ENCODE assay signal across 20 cellular contexts in the genomic region with DNA sequence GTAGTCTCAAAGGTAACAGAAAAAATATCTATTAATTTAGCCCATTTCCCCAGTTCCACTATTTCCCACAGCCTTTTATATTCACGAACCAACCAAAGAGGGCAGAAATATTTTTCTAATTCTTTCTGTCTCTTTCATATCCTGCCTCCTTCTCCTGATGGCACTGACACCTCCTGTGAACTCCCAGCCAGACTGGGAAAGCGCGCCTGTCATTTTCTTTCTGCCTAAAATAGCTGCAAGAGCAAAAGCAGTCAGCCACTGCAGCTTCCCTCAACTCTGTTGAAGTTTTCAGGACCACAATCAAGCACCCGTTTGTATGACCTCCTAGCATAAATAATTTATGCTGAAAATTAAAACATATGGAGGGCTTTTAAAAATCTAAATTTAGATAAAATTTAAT.
DNase-seq lines count a peak whose midpoint lies in the region; ATAC-seq and TF ChIP-seq lines count a peak whose summit lies in the region.
"Had no signal": no experiment of that assay in that cellular context is flagged by ENCODE, and none has a peak within 500 bp of the region (broad histone marks: within the 10 kb centered on the region; RNA-seq: fewer than 3 reads in every experiment).

No MANE protein-coding gene starts in this region.

- no peak overlapping the region for H2AFZ ChIP-seq in hepatocyte

- H3K36me3 ChIP-seq in hepatocyte (replicated peaks; ENCODE audit: insufficient read depth, low read depth): no peaks in the 10 kb centered on the region

- DNase-seq in Right ventricle myocardium superior (no peak), cardiac septum (ENCODE audit: low spot score) (no peak), glutamatergic neuron (no peak), myocyte (ENCODE audit: low read depth) (peak; percentile 24), pons (ENCODE audit: low spot score) (no peak), hepatocyte (ENCODE audit: low spot score) (no peak), NCI-H2196 treated with DMSO at 0.1 percent for 48 hours (lab: John Stamatoyannopoulos, UW; ENCODE audit: unreplicated experiment) (no peak)
- DNase-seq in stimulated activated naive B cell treated with anti-CD40 and anti-IgM and Interleukin-4, amounts not matched to agents 10 μg/mL and 1 μg/mL and 100 μg/mL, for 72 hours: no peak
- DNase-seq: COR-L47; DMS53; H7; MV-4-11; NCI-H1436; NCI-H2081 treated with DMSO at 0.1 percent for 48 hours; NCI-H2227 treated with DMSO at 0.1 percent for 48 hours; NK-92 treated with Interleukin-12 subunit alpha and Interleukin-12 subunit beta, amount 100 ng/mL, for 24 hours; OCI-M1 had no signal

- H3K9me3 Mint-ChIP-seq in glutamatergic neuron (ENCODE audit: unreplicated experiment): peaks cover 2% of the 10 kb centered on the region
- peaks cover 0 to 4% of the 10 kb centered on the region in 2 donors for H3K9me3 Mint-ChIP-seq in stimulated activated naive B cell treated with anti-CD40 and anti-IgM and Interleukin-4, amounts not matched to agents 10 μg/mL and 1 μg/mL and 100 μg/mL, for 72 hours

- intact Hi-C loops in Right ventricle myocardium superior (cut with DNase I): no loop called here
- intact Hi-C loops in cardiac septum (cut with DNase I): no loop called here

- peaks cover 17% of the 10 kb centered on the region for H3K4me1 Mint-ChIP-seq in glutamatergic neuron (ENCODE audit: low read depth, unreplicated experiment)
- H3K4me1 Mint-ChIP-seq in stimulated activated naive B cell treated with anti-CD40 and anti-IgM and Interleukin-4, amounts not matched to agents 10 μg/mL and 1 μg/mL and 100 μg/mL, for 72 hours: peaks cover 19 to 40% of the 10 kb centered on the region in 2 donors

- H3K27me3 ChIP-seq in hepatocyte: no peaks in the 10 kb centered on the region

- H4K20me1 ChIP-seq in hepatocyte (ENCODE audit: insufficient read depth, poor library complexity, severe bottlenecking): no peaks in the 10 kb centered on the region

- ATAC-seq in Right ventricle myocardium superior (ENCODE audit: poor library complexity): peak; percentile 64
- no peak for ATAC-seq in stimulated activated naive B cell treated with anti-CD40 and anti-IgM and Interleukin-4, amounts not matched to agents 10 μg/mL and 1 μg/mL and 100 μg/mL, for 72 hours (replicated peaks)
- ATAC-seq: A549 had no signal

- H3K4me2 ChIP-seq in hepatocyte: no peak overlapping the region
- H3K4me2 ChIP-seq: A549 had no signal

- no peak overlapping the region for H3K27ac ChIP-seq in hepatocyte
- H3K27ac ChIP-seq: A549, C4-2B, RWPE1 had no signal

- H3K4me1 ChIP-seq in hepatocyte (ENCODE audit: insufficient read depth): no peaks in the 10 kb centered on the region
- H3K4me1 ChIP-seq: A549 had no signal

- peaks cover 3% of the 10 kb centered on the region for H3K79me2 ChIP-seq in hepatocyte

- H3K27me3 Mint-ChIP-seq in glutamatergic neuron (ENCODE audit: unreplicated experiment): no peaks in the 10 kb centered on the region
- no peaks in the 10 kb centered on the region for H3K27me3 Mint-ChIP-seq in stimulated activated naive B cell treated with anti-CD40 and anti-IgM and Interleukin-4, amounts not matched to agents 10 μg/mL and 1 μg/mL and 100 μg/mL, for 72 hours

- H3K4me3 ChIP-seq in hepatocyte: no peak overlapping the region
- H3K4me3 ChIP-seq: A549 had no signal

- H3K9me3 ChIP-seq in hepatocyte (ENCODE audit: low read depth): no peaks in the 10 kb centered on the region
- H3K9me3 ChIP-seq: A549 had no signal

- H3K36me3 Mint-ChIP-seq in glutamatergic neuron (ENCODE audit: unreplicated experiment): no peaks in the 10 kb centered on the region
- H3K36me3 Mint-ChIP-seq in stimulated activated naive B cell treated with anti-CD40 and anti-IgM and Interleukin-4, amounts not matched to agents 10 μg/mL and 1 μg/mL and 100 μg/mL, for 72 hours: peaks cover 36 to 60% of the 10 kb centered on the region in 2 donors

- 82% methylated on average over 4 of the region's 4 CpGs for WGBS in hepatocyte (ENCODE audit: low lambda C conversion rate, missing lambda C conversion rate)

- peak overlapping the region; percentile 52 for H3K27ac Mint-ChIP-seq in glutamatergic neuron (ENCODE audit: unreplicated experiment)
- H3K27ac Mint-ChIP-seq in stimulated activated naive B cell treated with anti-CD40 and anti-IgM and Interleukin-4, amounts not matched to agents 10 μg/mL and 1 μg/mL and 100 μg/mL, for 72 hours: peak overlapping the region; percentile 51

- H3K4me3 Mint-ChIP-seq in glutamatergic neuron (ENCODE audit: unreplicated experiment): no peak overlapping the region
- H3K4me3 Mint-ChIP-seq in stimulated activated naive B cell treated with anti-CD40 and anti-IgM and Interleukin-4, amounts not matched to agents 10 μg/mL and 1 μg/mL and 100 μg/mL, for 72 hours: no peak overlapping the region

- H3K9me2 ChIP-seq in hepatocyte (replicated peaks; ENCODE audit: insufficient read depth): no peaks in the 10 kb centered on the region

- no peak for TF ChIP-seq CTCF in glutamatergic neuron (IDR thresholded peaks at IDR 0.05; ENCODE audit: partially characterized antibody, unreplicated experiment)
- no peak for TF ChIP-seq CTCF in hepatocyte (IDR thresholded peaks at IDR 0.05; ENCODE audit: poor library complexity)
